Comparison of ENCODE assay signal across 8 cellular contexts in the genomic region with DNA sequence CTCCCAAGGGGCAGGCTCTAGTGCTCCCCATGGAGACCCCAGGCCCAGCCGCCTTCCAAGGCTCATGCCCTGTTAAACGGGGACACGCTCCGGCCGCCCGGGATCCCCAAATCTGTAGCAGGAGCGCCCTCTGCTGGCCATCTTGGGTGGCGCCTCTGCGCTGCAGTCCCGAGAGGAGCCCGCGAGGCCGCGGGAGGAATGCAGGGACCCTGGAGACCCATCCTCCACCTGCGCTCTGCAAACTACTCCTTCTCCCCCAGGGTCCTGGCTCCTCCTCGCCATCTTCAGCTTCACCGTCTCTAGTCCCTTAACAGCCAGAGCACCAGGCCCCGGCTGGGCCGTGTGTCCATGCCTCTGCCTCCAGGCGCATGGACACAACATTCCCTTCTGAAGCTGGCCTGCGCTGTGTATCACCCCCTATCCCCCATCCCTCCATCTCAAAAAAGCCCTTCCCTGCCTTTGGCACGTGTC. TPM values are rescaled to one million over a fixed set of nuclear protein-coding genes. Genes with fewer than 3 reads are reported as not detected.
DNase-seq lines count a peak whose midpoint lies in the region; TF ChIP-seq lines count a peak whose summit lies in the region.

No MANE protein-coding gene starts in this region.

- DNase-seq in NK-92 treated with Interleukin-12 subunit alpha and Interleukin-12 subunit beta, amount 100 ng/mL, for 24 hours (lab: John Stamatoyannopoulos, UW): peak; percentile 69
- DNase-seq in NK-92 (lab: John Stamatoyannopoulos, UW; ENCODE audit: unreplicated experiment) (no peak), NCI-H128 (lab: John Stamatoyannopoulos, UW; ENCODE audit: unreplicated experiment) (peak; percentile 67), T-helper 9 cell (peak; percentile 93), ascending aorta (ENCODE audit: low spot score in 2 of 2) (peak; percentile 59 to 95), hepatic stellate cell (ENCODE audit: low spot score) (peak; percentile 87), uterus (peak; percentile 88)

- H3K4me3 ChIP-seq in ascending aorta (peak overlapping the region; percentile 31 to 56), rectal smooth muscle tissue (ENCODE audit: low read length) (peak overlapping the region; percentile 62), uterus (peak overlapping the region; percentile 17 to 30)

- no peak overlapping the region for H3K9ac ChIP-seq in rectal smooth muscle tissue (ENCODE audit: low read length)

- H3K36me3 ChIP-seq in ascending aorta: no peaks in the 10 kb centered on the region
- H3K36me3 ChIP-seq in rectal smooth muscle tissue (ENCODE audit: control insufficient read depth, insufficient read depth, low read length): no peaks in the 10 kb centered on the region
- H3K36me3 ChIP-seq in uterus: no peaks in the 10 kb centered on the region

- peaks cover 7 to 21% of the 10 kb centered on the region in 2 donors for H3K4me1 ChIP-seq in ascending aorta
- peaks cover 6% of the 10 kb centered on the region for H3K4me1 ChIP-seq in rectal smooth muscle tissue (ENCODE audit: control insufficient read depth, insufficient read depth, low read length)
- H3K4me1 ChIP-seq in uterus: no peaks in the 10 kb centered on the region

- no peaks in the 10 kb centered on the region for H3K9me3 ChIP-seq in ascending aorta
- H3K9me3 ChIP-seq in uterus: no peaks in the 10 kb centered on the region

- TF ChIP-seq CTCF in ascending aorta (IDR thresholded peaks at IDR 0.05) (peak; percentile 96 to 97 (median 97)), uterus (IDR thresholded peaks at IDR 0.05) (peak; percentile 93 to 96 (median 94))

- H3K27ac ChIP-seq in ascending aorta (peak overlapping the region; percentile 35 to 51), rectal smooth muscle tissue (ENCODE audit: low read depth, low read length) (no peak overlapping the region), uterus (peak overlapping the region; percentile 69 to 70)

- TF ChIP-seq POLR2A in uterus (IDR thresholded peaks at IDR 0.05): peak in 1 of 2 donors; percentile 12

- H3K27me3 ChIP-seq in ascending aorta: no peaks in the 10 kb centered on the region
- H3K27me3 ChIP-seq in rectal smooth muscle tissue (ENCODE audit: control insufficient read depth, insufficient read depth, low read length): no peaks in the 10 kb centered on the region
- no peaks in the 10 kb centered on the region for H3K27me3 ChIP-seq in uterus

- intact Hi-C loops in ascending aorta (cut with DNase I): loop anchor here (1.0 to 5.0 kb wide), 7 partner anchors 14 to 846 kb away; no protein-coding TSS in a partner anchor
- intact Hi-C loops in uterus (cut with DNase I; ENCODE audit: low total_unique reads): loop anchor here (5.0 to 10.0 kb wide), 2 partner anchors 96 to 793 kb away; no protein-coding TSS in a partner anchor

RNA-seq across cellular contexts. Expression of a gene that starts 23.6 kb away (rescaled TPM):
- total RNA-seq in ascending aorta (14.8 TPM), uterus (10 to 100 TPM in 1 of 4 donors, under 1 TPM in 1, not detected in 2; 0.70 to 12.6 TPM)

RNA-seq across cellular contexts. Expression of a gene that starts 35.4 kb away (rescaled TPM):
- total RNA-seq in ascending aorta: 31.9 TPM
- not detected for total RNA-seq in uterus

RNA-seq across cellular contexts. Expression of a gene that starts 40.7 kb away (rescaled TPM):
- total RNA-seq in ascending aorta (102 TPM), uterus (100 to 1,000 TPM in 3 of 4 donors, 10 to 100 TPM in 1; 83.5 to 796 (median 199) TPM)

Comparison
In these comparisons a context has a peak if more than half of its experiments do, and no peak if none do; other contexts are left out.
1. RNA of a gene that starts 35.4 kb away (total RNA-seq): 31.9 TPM in ascending aorta (single experiment); not detected in uterus; every median in the first group is over 10 times any median in the second.
2. Peak in every context shown above with its lines, with median percentiles within 50 percentile points of each other: H3K4me3 ChIP-seq.